In the genomic region with DNA sequence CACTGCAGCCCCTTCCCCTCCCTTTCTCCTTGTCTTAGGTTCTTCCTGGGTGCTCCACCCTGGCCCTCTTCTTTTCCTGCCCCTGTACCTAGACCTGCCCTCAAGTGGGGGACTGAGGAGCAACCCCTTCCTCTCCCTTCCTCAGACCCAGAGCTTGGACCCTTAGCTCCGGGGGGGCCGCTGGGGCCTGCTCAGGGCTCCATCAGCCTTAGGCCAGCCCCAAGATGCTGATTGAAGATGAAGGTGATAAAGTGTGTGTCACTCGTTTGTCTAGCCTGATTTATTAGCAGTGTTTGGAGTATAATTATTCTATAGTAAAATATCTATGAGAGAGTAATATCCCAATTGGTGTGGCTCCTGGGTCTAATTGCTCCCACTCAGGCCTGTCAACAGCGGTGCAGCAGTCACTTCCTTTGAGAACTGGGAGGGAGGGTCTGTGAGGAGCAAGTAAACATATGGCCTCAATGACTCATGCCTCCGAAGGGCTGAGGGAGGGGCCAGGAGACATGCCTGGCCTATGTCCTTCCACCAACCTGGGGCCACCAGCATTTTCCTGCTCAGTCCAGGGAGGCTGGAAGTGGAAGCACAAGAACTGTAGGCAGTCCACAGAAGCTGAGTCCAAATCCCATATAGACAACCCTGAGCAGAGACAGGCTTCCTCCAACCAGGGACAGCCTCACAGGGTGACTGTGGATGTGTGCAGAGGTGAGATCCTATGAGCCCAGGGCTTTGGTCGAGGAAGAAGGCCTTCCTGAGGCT, we compare ENCODE assay signal across 10 cellular contexts.
DNase-seq lines count a peak whose midpoint lies in the region; FAIRE-seq and TF ChIP-seq lines count a peak whose summit lies in the region.
"Had no signal": no experiment of that assay in that cellular context is flagged by ENCODE, and none has a peak within 500 bp of the region (broad histone marks: within the 10 kb centered on the region; RNA-seq: fewer than 3 reads in every experiment).

No MANE protein-coding gene starts in this region.

- H3K4me1 ChIP-seq in PC-9 (replicated peaks; ENCODE audit: insufficient read depth) (peaks cover 17% of the 10 kb centered on the region), testis (no peaks in the 10 kb centered on the region)

- TF ChIP-seq CTCF in PC-9 (conservative IDR thresholded peaks at IDR 0.05) = no peak
- no peak for TF ChIP-seq CTCF in fibroblast of pulmonary artery (IDR thresholded peaks at IDR 0.05; ENCODE audit: low read length, missing control alignments)
- no peak for TF ChIP-seq CTCF in type B pancreatic cell (conservative IDR thresholded peaks at IDR 0.05)
- no peak for TF ChIP-seq CTCF in testis (IDR thresholded peaks at IDR 0.05)
- TF ChIP-seq CTCF in D721Med (IDR thresholded peaks at IDR 0.05; ENCODE audit: insufficient read depth, missing control alignments) = no peak

- peak overlapping the region; percentile 48 for H3K4me2 ChIP-seq in PC-9

- peak overlapping the region; percentile 74 for H3K27ac Mint-ChIP-seq in type B pancreatic cell
- H3K27ac Mint-ChIP-seq: memory B cell had no signal

- peaks cover 12% of the 10 kb centered on the region for H3K36me3 Mint-ChIP-seq in type B pancreatic cell

- TF ChIP-seq POLR2A in testis (IDR thresholded peaks at IDR 0.05) = no peak

- H3K9me3 Mint-ChIP-seq in type B pancreatic cell = no peaks in the 10 kb centered on the region
- H3K9me3 Mint-ChIP-seq: memory B cell had no signal

- intact Hi-C loops in PC-9 (cut with micrococcal nuclease; ENCODE audit: unreplicated experiment) (no loop called here), testis (cut with DNase I; ENCODE audit: low total_unique reads) (no loop called here)

- no peak overlapping the region for H3K4me3 ChIP-seq in PC-9
- H3K4me3 ChIP-seq in fibroblast of pulmonary artery (replicated peaks; ENCODE audit: low read depth, low read length) = no peak overlapping the region
- H3K4me3 ChIP-seq in testis = no peak overlapping the region

- peaks cover 47% of the 10 kb centered on the region for H3K4me1 Mint-ChIP-seq in type B pancreatic cell (ENCODE audit: unreplicated experiment)

- H3K79me2 ChIP-seq in PC-9 (ENCODE audit: low read depth) = no peaks in the 10 kb centered on the region

- 84 to 88% methylated on average over 6 of the region's 6 CpGs for WGBS in testis, 2 donors

- no peak for FAIRE-seq in D721Med (lab: Jason Lieb, UNC)

- CTCF ChIA-PET in PC-9 (lab: Charles Lee) = no interaction called here

- H2AFZ ChIP-seq in PC-9 = no peak overlapping the region

- no peaks in the 10 kb centered on the region for H3K27me3 Mint-ChIP-seq in type B pancreatic cell
- H3K27me3 Mint-ChIP-seq: memory B cell had no signal

- H3K27me3 ChIP-seq in PC-9 (ENCODE audit: insufficient read depth, low read depth) = no peaks in the 10 kb centered on the region
- H3K27me3 ChIP-seq in testis = no peaks in the 10 kb centered on the region

- no peaks in the 10 kb centered on the region for H4K20me1 ChIP-seq in PC-9 (ENCODE audit: insufficient read depth)

- DNase-seq in SIG-M5 treated with dmso at 0.1 percent for 504 hours (lab: John Stamatoyannopoulos, UW; ENCODE audit: unreplicated experiment) = peak; percentile 14
- DNase-seq in SIG-M5 (lab: John Stamatoyannopoulos, UW) = no peak
- peak; percentile 75 to 79 for DNase-seq in PC-9
- peak; percentile 58 for DNase-seq in fibroblast of pulmonary artery (ENCODE audit: low read depth)
- no peak for DNase-seq in type B pancreatic cell (ENCODE audit: extremely low spot score, unreplicated experiment)
- DNase-seq in testis = no peak
- no peak for DNase-seq in NCI-H1105 (lab: John Stamatoyannopoulos, UW)
- DNase-seq in D721Med (ENCODE audit: insufficient read length, low spot score) = no peak
- DNase-seq: activated naive CD4-positive, alpha-beta T cell treated with Interleukin-2 at 50 U/mL for 16 hours had no signal

- H3K9me3 ChIP-seq in PC-9 (ENCODE audit: insufficient read depth, low read depth) (no peaks in the 10 kb centered on the region), testis (no peaks in the 10 kb centered on the region)

- H3K27ac ChIP-seq in PC-9 (peak overlapping the region; percentile 28; the same call in 1 of the 2 replicates), testis (no peak overlapping the region)

- H3K4me3 Mint-ChIP-seq in type B pancreatic cell = peak overlapping the region; percentile 57
- H3K4me3 Mint-ChIP-seq: memory B cell had no signal

- POLR2A ChIA-PET in PC-9 (lab: Charles Lee; ENCODE audit: unreplicated experiment) = interaction anchor here (0.6 kb wide), 1 partner anchor 34 kb away, joined by 9 read pairs; no protein-coding TSS in a partner anchor

- no peaks in the 10 kb centered on the region for H3K9me2 ChIP-seq in PC-9 (ENCODE audit: insufficient read depth)

- no peaks in the 10 kb centered on the region; the same call in 1 of the 2 replicates for H3F3A ChIP-seq in PC-9 (ENCODE audit: insufficient read depth, low read depth)

- H3K36me3 ChIP-seq in PC-9 (ENCODE audit: low read depth) = no peaks in the 10 kb centered on the region
- H3K36me3 ChIP-seq in testis (ENCODE audit: low read depth, missing control alignments) = no peaks in the 10 kb centered on the region

- no TSS peak for BruUV-seq in PC-9 (replicated peaks; lab: Mats Ljungman, UMichigan)

Comparison
In these comparisons a context has a peak if more than half of its experiments do, and no peak if none do; other contexts are left out.
1. DNase-seq: peak in SIG-M5 treated with dmso at 0.1 percent for 504 hours (single experiment), PC-9 (2 of 2) and fibroblast of pulmonary artery (single experiment); none in SIG-M5 (single experiment), type B pancreatic cell (single experiment), testis (single experiment), NCI-H1105 (single experiment) and D721Med (single experiment).